Comparison of ENCODE assay signal across 12 cellular contexts in genomic region chr3:16151109-16151508, GRCh38. TPM values are rescaled to one million over a fixed set of nuclear protein-coding genes. Genes with fewer than 3 reads are reported as not detected.
DNase-seq lines count a peak whose midpoint lies in the region; ATAC-seq and TF ChIP-seq lines count a peak whose summit lies in the region.
"Had no signal": no experiment of that assay in that cellular context is flagged by ENCODE, and none has a peak within 500 bp of the region (broad histone marks: within the 10 kb centered on the region; RNA-seq: fewer than 3 reads in every experiment).

No MANE protein-coding gene starts in this region.

- whole genome bisulfite sequencing in right cardiac atrium: 24% methylated on average over 4 of the region's 4 CpGs

- peak overlapping the region; percentile 33 for H3K27ac ChIP-seq in right cardiac atrium (ENCODE audit: low read length)
- H3K27ac ChIP-seq in tibial artery: peak overlapping the region; percentile 7 to 52
- H3K27ac ChIP-seq: SJSA1 had no signal

- H3K4me3 ChIP-seq in astrocyte of the spinal cord (ENCODE audit: low read depth, low read length) (no peak overlapping the region), right cardiac atrium (ENCODE audit: low read length) (no peak overlapping the region), tibial artery (no peak overlapping the region)
- H3K4me3 ChIP-seq: SJSA1 had no signal

- intact Hi-C loops in right cardiac atrium (cut with DNase I): no loop called here
- intact Hi-C loops in tibial artery (cut with DNase I; ENCODE audit: low total_unique reads): no loop called here

- in situ Hi-C loops in astrocyte of the spinal cord (cut with HindIII; ENCODE audit: low sequenced_read_pairs): no loop called here

- no peaks in the 10 kb centered on the region for H3K9me3 ChIP-seq in right cardiac atrium (ENCODE audit: control insufficient read depth, low read length)
- no peaks in the 10 kb centered on the region for H3K9me3 ChIP-seq in tibial artery

- DNase-seq in KG1 (lab: John Stamatoyannopoulos, UW) (peak; percentile 75), astrocyte of the spinal cord (ENCODE audit: low read depth, low spot score) (peak; percentile 86), right cardiac atrium (peak; percentile 79 to 90 (median 87)), tibial artery (peak; percentile 91), germinal center (ENCODE audit: low spot score) (no peak), DMS79 treated with DMSO at 0.1 percent for 48 hours (lab: John Stamatoyannopoulos, UW) (no peak)
- DNase-seq: activated naive CD4-positive, alpha-beta T cell treated with Interleukin-2 at 50 U/mL for 16 hours; stimulated activated CD4-positive, alpha-beta T cell treated with anti-CD3 and anti-CD28 coated beads, Interleukin-15, amount 100 ng/mL, for 24 hours had no signal

- H3K27me3 ChIP-seq in right cardiac atrium (ENCODE audit: control insufficient read depth, insufficient read depth): no peaks in the 10 kb centered on the region
- H3K27me3 ChIP-seq in tibial artery: no peaks in the 10 kb centered on the region
- H3K27me3 ChIP-seq: SJSA1 had no signal

- peak; percentile 56 to 65 for ATAC-seq in right cardiac atrium
- ATAC-seq in HG03457 (IDR thresholded peaks at IDR 0.05; ENCODE audit: unreplicated experiment): no peak
- ATAC-seq in GM19328 (IDR thresholded peaks at IDR 0.05; ENCODE audit: unreplicated experiment): no peak
- ATAC-seq: HCT116 had no signal

- TF ChIP-seq CTCF in astrocyte of the spinal cord (IDR thresholded peaks at IDR 0.05; ENCODE audit: low read depth, low read length) (no peak), tibial artery (IDR thresholded peaks at IDR 0.05) (no peak)

- peaks cover 13% of the 10 kb centered on the region for H3K4me1 ChIP-seq in right cardiac atrium (ENCODE audit: control insufficient read depth, insufficient read depth, low read length)
- peaks cover 0 to 6% (median 0%) of the 10 kb centered on the region in 4 donors for H3K4me1 ChIP-seq in tibial artery

- no peaks in the 10 kb centered on the region for H3K36me3 ChIP-seq in tibial artery
- H3K36me3 ChIP-seq: SJSA1 had no signal

RNA-seq across cellular contexts. Expression of gene GALNT15, which starts 23.4 kb away (rescaled TPM):
- total RNA-seq in right cardiac atrium: 10 to 100 TPM in 2 of 4 donors, 1 to 10 TPM in 2; 6.2 to 19.3 (median 12.3) TPM
- polyA plus RNA-seq in right cardiac atrium: 10.1 TPM

Comparison
In these comparisons a context has a peak if more than half of its experiments do, and no peak if none do; other contexts are left out.
1. DNase-seq: peak in KG1 (single experiment), astrocyte of the spinal cord (single experiment), right cardiac atrium (3 of 3) and tibial artery (2 of 2); none in germinal center (single experiment) and DMS79 treated with DMSO at 0.1 percent for 48 hours (single experiment).
2. ATAC-seq: peak in right cardiac atrium (2 of 2); none in HG03457 (single experiment) and GM19328 (single experiment).